30 cellular contexts compared by ENCODE assay signal in the genomic region with DNA sequence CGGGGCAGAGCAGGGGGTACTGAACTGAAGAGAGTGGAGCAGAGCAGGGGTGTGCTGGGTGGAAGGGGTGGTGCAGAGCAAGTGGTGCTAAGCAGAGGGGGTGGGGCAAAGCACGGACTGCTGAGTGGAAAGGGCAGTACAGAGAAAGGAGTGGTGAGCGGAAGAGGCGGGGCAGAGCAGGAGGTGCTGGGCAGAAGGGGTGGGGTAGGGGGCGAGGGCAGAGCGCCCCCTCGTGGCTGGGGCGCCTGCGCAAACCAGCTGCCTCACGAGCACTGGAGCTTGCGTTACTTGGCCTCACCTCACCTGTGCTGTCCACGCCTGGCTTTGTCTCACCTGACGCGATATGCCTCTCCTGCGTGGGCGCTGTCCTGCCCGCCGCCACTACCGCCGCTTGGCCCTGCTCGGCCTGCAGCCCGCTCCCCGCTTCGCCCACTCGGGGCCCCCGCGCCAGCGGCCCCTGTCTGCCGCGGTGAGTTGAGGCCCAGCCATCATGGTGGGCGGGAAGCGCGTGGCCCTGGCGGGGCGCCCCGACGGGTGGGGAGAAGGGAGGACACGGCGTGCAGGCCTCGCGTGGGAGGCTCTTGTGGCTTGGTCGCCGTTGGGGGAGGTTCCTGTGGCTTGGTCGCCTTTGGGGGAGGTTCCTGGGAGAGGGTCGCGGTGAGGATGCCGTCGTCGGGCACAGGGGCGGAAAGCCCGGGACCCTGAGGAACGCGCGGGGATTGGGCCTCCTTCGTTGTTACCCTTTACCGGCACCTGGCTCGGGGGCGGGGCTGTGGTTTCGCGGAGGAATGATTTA. TPM values are rescaled to one million over a fixed set of nuclear protein-coding genes. Genes with fewer than 3 reads are reported as not detected.
DNase-seq lines count a peak whose midpoint lies in the region; ATAC-seq and TF ChIP-seq lines count a peak whose summit lies in the region.
"Had no signal": no experiment of that assay in that cellular context is flagged by ENCODE, and none has a peak within 500 bp of the region (broad histone marks: within the 10 kb centered on the region; RNA-seq: fewer than 3 reads in every experiment).

Gene COX8C (plus strand): TSS at position 257 of the 796 bp plus-strand sequence. CDS start 87 bp downstream, at position 344.

- DNase-seq in H7 = peak; percentile 28
- peak; percentile 53 for DNase-seq in RWPE2 (ENCODE audit: low spot score)
- no peak for DNase-seq in neuronal stem cell (ENCODE audit: low spot score)
- DNase-seq in LoVo (ENCODE audit: low spot score) = no peak
- DNase-seq in CD4-positive, alpha-beta memory T cell = no peak
- DNase-seq: activated CD4-positive, alpha-beta T cell treated with anti-CD3 and anti-CD28 coated beads, Interleukin-2, amount 10 ng/mL, durations not matched to agents 7 days and 5 days; activated CD8-positive, alpha-beta memory T cell treated with anti-CD3 and anti-CD28 coated beads, Interleukin-2, amount 10 ng/mL, durations not matched to agents 7 days and 5 days; activated naive CD4-positive, alpha-beta T cell; activated T-cell treated with anti-CD3 and anti-CD28 coated beads, Interleukin-2, amount 50 U/mL, for 72 hours; cerebellar nuclear complex; dorsolateral prefrontal cortex; GOT3; mesenchymal stem cell; NCI-H1417 treated with DMSO at 0.1 percent for 48 hours; NCI-H2081 treated with DMSO at 0.1 percent for 48 hours; NCI-H226; NCI-H69; stimulated activated naive CD4-positive, alpha-beta T cell treated with Interleukin-2 at 50 U/mL for 16 hours; thyroid gland had no signal

- H2AK5ac ChIP-seq in neuronal stem cell (ENCODE audit: low read depth, low read length) = peak within 1 kb of the TSS; percentile 40

- H3K79me1 ChIP-seq in neuronal stem cell (ENCODE audit: low read depth, low read length) = peaks cover 4% of the 10 kb centered on the region

- H3K9me3 ChIP-seq in BLaER1 treated with 17β-estradiol and CSF1 and Interleukin-3, amounts not matched to agents 10 nM and 100 nM (replicated peaks in 1 of 11) = peaks cover 35 to 67% (median 46%) of the 10 kb centered on the region in 11 experiments
- H3K9me3 ChIP-seq in RWPE2 (ENCODE audit: severe bottlenecking) = no peaks in the 10 kb centered on the region
- H3K9me3 ChIP-seq in neuronal stem cell (replicated peaks in 1 of 2; ENCODE audit: control insufficient read depth in 2 of 2, insufficient read depth in 1 of 2, low read depth in 1 of 2, low read length in 2 of 2) = peaks cover 3 to 6% of the 10 kb centered on the region in 2 donors
- no peaks in the 10 kb centered on the region for H3K9me3 ChIP-seq in CD4-positive, alpha-beta memory T cell (ENCODE audit: control insufficient read depth in 1 of 2, low read length in 2 of 2)
- H3K9me3 ChIP-seq: thyroid gland had no signal

- peak within 1 kb of the TSS in 9 of 11 experiments; percentile 1 to 76 (median 62); a peak in 16 of 22 replicates for H3K27ac ChIP-seq in BLaER1 treated with 17β-estradiol and CSF1 and Interleukin-3, amounts not matched to agents 10 nM and 100 nM
- H3K27ac ChIP-seq in RWPE2 (ENCODE audit: poor library complexity, severe bottlenecking) = no peak within 1 kb of the TSS
- H3K27ac ChIP-seq in neuronal stem cell (replicated peaks; ENCODE audit: low read length) = no peak within 1 kb of the TSS
- H3K27ac ChIP-seq in CD4-positive, alpha-beta memory T cell (ENCODE audit: low read depth, low read length) = no peak within 1 kb of the TSS
- H3K27ac ChIP-seq: dorsolateral prefrontal cortex, thyroid gland, VCaP had no signal

- peak within 1 kb of the TSS; percentile 67 for H2BK5ac ChIP-seq in neuronal stem cell (ENCODE audit: low read length)

- H4K91ac ChIP-seq in neuronal stem cell (ENCODE audit: low read depth, low read length, poor library complexity) = no peak within 1 kb of the TSS

- peak within 1 kb of the TSS in 9 of 11 experiments; percentile 8 to 42 (median 25); a peak in 11 of 22 replicates for H3K4me2 ChIP-seq in BLaER1 treated with 17β-estradiol and CSF1 and Interleukin-3, amounts not matched to agents 10 nM and 100 nM
- H3K4me2 ChIP-seq in neuronal stem cell (ENCODE audit: insufficient read depth, low read length, poor library complexity, severe bottlenecking) = no peak within 1 kb of the TSS

- peaks cover 9 to 25% (median 18%) of the 10 kb centered on the region in 10 experiments; a peak in 17 of 20 replicates for H3K4me1 ChIP-seq in BLaER1 treated with 17β-estradiol and CSF1 and Interleukin-3, amounts not matched to agents 10 nM and 100 nM
- no peaks in the 10 kb centered on the region for H3K4me1 ChIP-seq in RWPE2 (ENCODE audit: insufficient read depth, poor library complexity, severe bottlenecking)
- H3K4me1 ChIP-seq in neuronal stem cell (ENCODE audit: control insufficient read depth in 2 of 2, insufficient read depth in 1 of 2, low read depth in 1 of 2, low read length in 2 of 2) = peaks cover 6 to 7% of the 10 kb centered on the region in 2 donors
- no peaks in the 10 kb centered on the region for H3K4me1 ChIP-seq in CD4-positive, alpha-beta memory T cell (ENCODE audit: insufficient read depth, low read length)
- H3K4me1 ChIP-seq: thyroid gland had no signal

- peak within 1 kb of the TSS; percentile 59 for H3K14ac ChIP-seq in neuronal stem cell (ENCODE audit: low read length)

- POLR2A ChIA-PET in CD4-positive, alpha-beta memory T cell (lab: Charles Lee; ENCODE audit: partially characterized antibody) = no interaction called here

- H3K4me1 Mint-ChIP-seq in CD4-positive, alpha-beta memory T cell = no peaks in the 10 kb centered on the region
- H3K4me1 Mint-ChIP-seq: activated CD4-positive, alpha-beta T cell treated with anti-CD3 and anti-CD28 coated beads, Interleukin-2, amount 10 ng/mL, durations not matched to agents 7 days and 5 days; activated CD8-positive, alpha-beta memory T cell treated with anti-CD3 and anti-CD28 coated beads, Interleukin-2, amount 10 ng/mL, durations not matched to agents 7 days and 5 days had no signal

- H3K36me3 ChIP-seq in BLaER1 treated with 17β-estradiol and CSF1 and Interleukin-3, amounts not matched to agents 10 nM and 100 nM = peaks cover 0 to 7% (median 2%) of the 10 kb centered on the region in 11 experiments; a peak in 11 of 22 replicates
- H3K36me3 ChIP-seq in H7 (replicated peaks; ENCODE audit: control insufficient read depth, insufficient read depth, low read length) (no peaks in the 10 kb centered on the region), RWPE2 (ENCODE audit: low read depth) (no peaks in the 10 kb centered on the region), neuronal stem cell (replicated peaks in 1 of 2; ENCODE audit: control insufficient read depth in 2 of 2, insufficient read depth in 2 of 2, low read length in 2 of 2) (no peaks in the 10 kb centered on the region)
- no peaks in the 10 kb centered on the region for H3K36me3 ChIP-seq in CD4-positive, alpha-beta memory T cell (ENCODE audit: insufficient read depth, low read length)
- H3K36me3 ChIP-seq: thyroid gland had no signal

- CTCF ChIA-PET in CD4-positive, alpha-beta memory T cell (lab: Charles Lee; ENCODE audit: partially characterized antibody) = no interaction called here

- H3K4me3 ChIP-seq in BLaER1 treated with 17β-estradiol and CSF1 and Interleukin-3, amounts not matched to agents 10 nM and 100 nM = peak within 1 kb of the TSS in 7 of 10 experiments; percentile 17 to 47 (median 36); a peak in 10 of 20 replicates
- H3K4me3 ChIP-seq in H7 (ENCODE audit: insufficient read depth, low read depth, low read length) (no peak within 1 kb of the TSS), RWPE2 (ENCODE audit: severe bottlenecking) (no peak within 1 kb of the TSS), neuronal stem cell (ENCODE audit: low read length in 2 of 2) (peak within 1 kb of the TSS in 1 of 2 donors; percentile 64)
- no peak within 1 kb of the TSS for H3K4me3 ChIP-seq in CD4-positive, alpha-beta memory T cell (ENCODE audit: low read length in 2 of 2)
- H3K4me3 ChIP-seq: dorsolateral prefrontal cortex, thyroid gland had no signal

- no peaks in the 10 kb centered on the region for H3K36me3 Mint-ChIP-seq in CD4-positive, alpha-beta memory T cell
- H3K36me3 Mint-ChIP-seq: CD14-positive monocyte had no signal

- TF ChIP-seq CTCF in RWPE2 (IDR thresholded peaks at IDR 0.05; ENCODE audit: poor library complexity, severe bottlenecking) = no peak

- no peaks in the 10 kb centered on the region for H3K27me3 ChIP-seq in BLaER1 treated with 17β-estradiol and CSF1 and Interleukin-3, amounts not matched to agents 10 nM and 100 nM
- H3K27me3 ChIP-seq in H7 (ENCODE audit: control insufficient read depth, insufficient read depth, low read length) (no peaks in the 10 kb centered on the region), RWPE2 (ENCODE audit: insufficient read depth, poor library complexity, severe bottlenecking) (peaks cover 4% of the 10 kb centered on the region), neuronal stem cell (ENCODE audit: control insufficient read depth in 3 of 3, insufficient read depth in 3 of 3, low read depth in 1 of 3, low read length in 3 of 3) (no peaks in the 10 kb centered on the region)
- H3K27me3 ChIP-seq in CD4-positive, alpha-beta memory T cell (ENCODE audit: insufficient read depth, low read length) = no peaks in the 10 kb centered on the region
- H3K27me3 ChIP-seq: dorsolateral prefrontal cortex, thyroid gland had no signal

- no peak within 1 kb of the TSS for H4K8ac ChIP-seq in neuronal stem cell (ENCODE audit: low read depth, low read length)

- no peaks in the 10 kb centered on the region for H4K20me1 ChIP-seq in BLaER1 treated with 17β-estradiol and CSF1 and Interleukin-3, amounts not matched to agents 10 nM and 100 nM

- peaks cover 2 to 3% of the 10 kb centered on the region in 2 donors for H3K27me3 Mint-ChIP-seq in CD4-positive, alpha-beta memory T cell
- H3K27me3 Mint-ChIP-seq: progenitor cell of endocrine pancreas had no signal

- peak within 1 kb of the TSS; percentile 71 for H3K18ac ChIP-seq in neuronal stem cell (ENCODE audit: low read length)

- WGBS in neuronal stem cell (ENCODE audit: extremely low coverage in 2 of 2, insufficient read length in 2 of 2, insufficient replicate concordance in 1 of 2), 2 donors = no CpG with 5 or more reads among the region's 60 CpGs

- peak within 1 kb of the TSS; percentile 4 for H3K23ac ChIP-seq in neuronal stem cell (ENCODE audit: low read depth, low read length, poor library complexity)

- intact Hi-C loops in CD4-positive, alpha-beta memory T cell (cut with micrococcal nuclease) = no loop called here

- H2BK120ac ChIP-seq in neuronal stem cell (ENCODE audit: low read depth, low read length) = no peak within 1 kb of the TSS

- no peak within 1 kb of the TSS for H3K4ac ChIP-seq in neuronal stem cell (ENCODE audit: low read length)

- H2BK12ac ChIP-seq in neuronal stem cell (ENCODE audit: low read length) = peak within 1 kb of the TSS; percentile 75

- H3K9ac ChIP-seq in BLaER1 treated with 17β-estradiol and CSF1 and Interleukin-3, amounts not matched to agents 10 nM and 100 nM = peak within 1 kb of the TSS in 4 of 11 experiments; percentile 19 to 50 (median 34); a peak in 6 of 22 replicates
- H3K9ac ChIP-seq in neuronal stem cell (ENCODE audit: low read depth, low read length, poor library complexity) = no peak within 1 kb of the TSS

- peak within 1 kb of the TSS; percentile 31 for H2BK15ac ChIP-seq in neuronal stem cell (ENCODE audit: low read length)

- H3K27ac Mint-ChIP-seq in CD4-positive, alpha-beta memory T cell = no peak within 1 kb of the TSS
- H3K27ac Mint-ChIP-seq: activated CD4-positive, alpha-beta T cell treated with anti-CD3 and anti-CD28 coated beads, Interleukin-2, amount 10 ng/mL, durations not matched to agents 7 days and 5 days; activated CD8-positive, alpha-beta memory T cell treated with anti-CD3 and anti-CD28 coated beads, Interleukin-2, amount 10 ng/mL, durations not matched to agents 7 days and 5 days; activated T-cell treated with anti-CD3 and anti-CD28 coated beads, Interleukin-2, amount 50 U/mL, for 72 hours; brain; CD14-positive monocyte; progenitor cell of endocrine pancreas; T-helper 2 cell treated with Interferon-gamma antibody and Interleukin-4, amounts not matched to agents 5 μg/mL and 100 μg/mL, for 36 hours had no signal

- no peak within 1 kb of the TSS for H2AFZ ChIP-seq in neuronal stem cell (ENCODE audit: low read length)

- ATAC-seq in RWPE2 (ENCODE audit: low read depth) = no peak
- ATAC-seq in activated CD4-positive, CD25-positive, alpha-beta regulatory T cell treated with anti-CD3 and anti-CD28 coated beads, Interleukin-2, amount 50 U/mL, for 24 hours = no peak
- ATAC-seq: activated CD8-positive, alpha-beta memory T cell treated with anti-CD3 and anti-CD28 coated beads, Interleukin-2, amount 10 ng/mL, durations not matched to agents 7 days and 5 days; activated T-cell treated with anti-CD3 and anti-CD28 coated beads, Interleukin-2, amount 50 U/mL, for 72 hours; left lobe of liver had no signal

- H3K9me3 Mint-ChIP-seq in CD4-positive, alpha-beta memory T cell = peaks cover 0 to 5% (median 0%) of the 10 kb centered on the region in 8 donors

- no peak within 1 kb of the TSS for H3K4me3 Mint-ChIP-seq in CD4-positive, alpha-beta memory T cell
- H3K4me3 Mint-ChIP-seq: activated CD4-positive, alpha-beta T cell treated with anti-CD3 and anti-CD28 coated beads, Interleukin-2, amount 10 ng/mL, durations not matched to agents 7 days and 5 days; activated CD8-positive, alpha-beta memory T cell treated with anti-CD3 and anti-CD28 coated beads, Interleukin-2, amount 10 ng/mL, durations not matched to agents 7 days and 5 days; activated T-cell treated with anti-CD3 and anti-CD28 coated beads, Interleukin-2, amount 50 U/mL, for 72 hours; brain; CD14-positive monocyte; T-helper 2 cell treated with Interferon-gamma antibody and Interleukin-4, amounts not matched to agents 5 μg/mL and 100 μg/mL, for 36 hours had no signal

RNA-seq across cellular contexts. Expression of gene COX8C, which starts in this region (rescaled TPM):
- not detected in 2 replicates for total RNA-seq in H7 (2014; rRNA removed; shearing (Covaris generic))
- 0.91 TPM for polyA plus RNA-seq in neuronal stem cell (2013, experiment 1 of 2)
- 0.46 TPM for polyA plus RNA-seq in neuronal stem cell (2013, experiment 2 of 2)
- total RNA-seq in CD4-positive, alpha-beta memory T cell = not detected
- polyA plus RNA-seq in CD4-positive, alpha-beta memory T cell = not detected
- total RNA-seq: activated CD4-positive, alpha-beta T cell treated with anti-CD3 and anti-CD28 coated beads, Interleukin-2, amount 10 ng/mL, durations not matched to agents 7 days and 5 days; activated CD8-positive, alpha-beta memory T cell treated with anti-CD3 and anti-CD28 coated beads, Interleukin-2, amount 10 ng/mL, durations not matched to agents 7 days and 5 days; glomerular endothelial cell; left lobe of liver; progenitor cell of endocrine pancreas; thyroid gland had no signal
- polyA plus RNA-seq: adipose tissue, AG04450, CD14-positive monocyte had no signal

Comparison
In these comparisons a context has a peak if more than half of its experiments do, and no peak if none do; other contexts are left out.
1. Peak in DNase-seq in H7; RNA of the gene not detected or under 1 TPM.
2. H3K27ac ChIP-seq: peak in BLaER1 treated with 17β-estradiol and CSF1 and Interleukin-3, amounts not matched to agents 10 nM and 100 nM (9 of 11); none in RWPE2 (single experiment), neuronal stem cell (single experiment) and CD4-positive, alpha-beta memory T cell (single experiment).
3. H3K4me3 ChIP-seq: peak in BLaER1 treated with 17β-estradiol and CSF1 and Interleukin-3, amounts not matched to agents 10 nM and 100 nM (7 of 10); none in H7 (single experiment), RWPE2 (single experiment) and CD4-positive, alpha-beta memory T cell (0 of 2).